Comparison of ENCODE assay signal across 18 cellular contexts in genomic region chr3:2657971-2658370, GRCh38.
DNase-seq lines count a peak whose midpoint lies in the region; ATAC-seq, FAIRE-seq and TF ChIP-seq lines count a peak whose summit lies in the region.
"Had no signal": no experiment of that assay in that cellular context is flagged by ENCODE, and none has a peak within 500 bp of the region (broad histone marks: within the 10 kb centered on the region; RNA-seq: fewer than 3 reads in every experiment).

No MANE protein-coding gene starts in this region.

- no peak overlapping the region for H3K4me3 Mint-ChIP-seq in CD14-positive monocyte
- H3K4me3 Mint-ChIP-seq in activated CD4-positive, alpha-beta T cell treated with anti-CD3 and anti-CD28 coated beads, Interleukin-2, amount 10 ng/mL, durations not matched to agents 7 days and 5 days: no peak overlapping the region
- H3K4me3 Mint-ChIP-seq: CD8-positive, alpha-beta T cell had no signal

- no peaks in the 10 kb centered on the region for H3K27me3 Mint-ChIP-seq in CD14-positive monocyte (ENCODE audit: low read depth in 3 of 3)
- no peaks in the 10 kb centered on the region for H3K27me3 Mint-ChIP-seq in activated CD4-positive, alpha-beta T cell treated with anti-CD3 and anti-CD28 coated beads, Interleukin-2, amount 10 ng/mL, durations not matched to agents 7 days and 5 days

- TF ChIP-seq EP300 in H1 (IDR thresholded peaks at IDR 0.05; ENCODE audit: borderline replicate concordance in 1 of 2, low read depth in 2 of 2, low read length in 2 of 2): no peak

- H3K9me3 Mint-ChIP-seq in CD14-positive monocyte: peaks cover 0 to 8% (median 0%) of the 10 kb centered on the region in 7 donors
- no peaks in the 10 kb centered on the region for H3K9me3 Mint-ChIP-seq in activated CD4-positive, alpha-beta T cell treated with anti-CD3 and anti-CD28 coated beads, Interleukin-2, amount 10 ng/mL, durations not matched to agents 7 days and 5 days
- H3K9me3 Mint-ChIP-seq: CD8-positive, alpha-beta T cell had no signal

- H3K4me3 ChIP-seq in IMR-90 (ENCODE audit: insufficient read depth, low read depth, low read length) (no peak overlapping the region), H1 (ENCODE audit: extremely low read depth in 1 of 4, insufficient read depth in 2 of 4, low read depth in 3 of 4, low read length in 4 of 4) (no peak overlapping the region), mesenchymal stem cell (ENCODE audit: insufficient read depth in 1 of 2, low read depth in 1 of 2, low read length in 2 of 2) (no peak overlapping the region)
- H3K4me3 ChIP-seq: A549 had no signal

- FAIRE-seq in H1 (lab: Jason Lieb, UNC): no peak
- FAIRE-seq: A549, D721Med had no signal

- no peak overlapping the region for H2AK9ac ChIP-seq in IMR-90 (replicated peaks; ENCODE audit: low read depth, low read length, poor library complexity)

- no peaks in the 10 kb centered on the region for H3K23me2 ChIP-seq in H1 (ENCODE audit: low read depth, low read length)

- no peak overlapping the region for H2BK12ac ChIP-seq in H1 (ENCODE audit: low read depth, low read length)
- peak overlapping the region; percentile 66 to 93 for H2BK12ac ChIP-seq in mesenchymal stem cell (ENCODE audit: low read length in 2 of 2)

- CTCF ChIA-PET in IMR-90 (lab: Yijun Ruan, JAX) (no interaction called here), H1 (lab: Charles Lee; ENCODE audit: partially characterized antibody) (interaction anchor here (1.1 to 1.5 kb wide), 2 partner anchors 11 to 30 kb away, joined by 3 to 4 read pairs; no protein-coding TSS in a partner anchor)
- CTCF ChIA-PET in activated CD4-positive, alpha-beta T cell treated with anti-CD3 and anti-CD28 coated beads, Interleukin-2, amount 10 ng/mL, durations not matched to agents 7 days and 5 days (lab: Charles Lee): no interaction called here

- no peaks in the 10 kb centered on the region for H4K20me1 ChIP-seq in IMR-90 (ENCODE audit: insufficient read depth, low read length)
- no peaks in the 10 kb centered on the region for H4K20me1 ChIP-seq in H1 (replicated peaks in 1 of 2; ENCODE audit: control insufficient read depth in 1 of 2, insufficient read depth in 2 of 2, low read length in 2 of 2)

- POLR2A ChIA-PET in IMR-90 (lab: Charles Lee; ENCODE audit: unreplicated experiment): no interaction called here
- POLR2A ChIA-PET in H1 (lab: Charles Lee; ENCODE audit: partially characterized antibody): no interaction called here
- POLR2A ChIA-PET in activated CD4-positive, alpha-beta T cell treated with anti-CD3 and anti-CD28 coated beads, Interleukin-2, amount 10 ng/mL, durations not matched to agents 7 days and 5 days (lab: Charles Lee): no interaction called here

- H2BK20ac ChIP-seq in IMR-90 (ENCODE audit: low read depth, low read length) (peak overlapping the region; percentile 61), H1 (ENCODE audit: low read length) (no peak overlapping the region)

- TF ChIP-seq CTCF in IMR-90 (conservative IDR thresholded peaks at IDR 0.05; ENCODE audit: low read depth, low read length) (no peak), H1 (IDR thresholded peaks at IDR 0.05; ENCODE audit: control extremely low read depth in 1 of 3, insufficient read depth in 1 of 3, low read depth in 1 of 3, low read length in 3 of 3) (no peak), CD14-positive monocyte (IDR thresholded peaks at IDR 0.05) (no peak)

- TF ChIP-seq POLR2A in IMR-90 (IDR thresholded peaks at IDR 0.05; ENCODE audit: low read depth, low read length): no peak
- TF ChIP-seq POLR2A in H1 (IDR thresholded peaks at IDR 0.05; ENCODE audit: control extremely low read depth in 1 of 2, low read depth in 2 of 2, low read length in 2 of 2): no peak

- H4K91ac ChIP-seq in IMR-90 (ENCODE audit: insufficient read depth, low read depth, low read length): peak overlapping the region; percentile 85
- H4K91ac ChIP-seq in H1 (replicated peaks; ENCODE audit: insufficient read length, low read length): no peak overlapping the region
- peak overlapping the region; percentile 98 for H4K91ac ChIP-seq in mesenchymal stem cell (ENCODE audit: low read length)

- H2AK5ac ChIP-seq in IMR-90 (ENCODE audit: low read depth, low read length): peak overlapping the region; percentile 48; the same call in 1 of the 2 replicates
- no peak overlapping the region for H2AK5ac ChIP-seq in H1 (ENCODE audit: low read depth, low read length)
- no peak overlapping the region for H2AK5ac ChIP-seq in mesenchymal stem cell (ENCODE audit: low read length, severe bottlenecking)

- 100% methylated on average over 2 of the region's 6 CpGs; no CpG with 5 or more reads in 1 of the 2 experiments for WGBS in IMR-90 (ENCODE audit: extremely low coverage in 2 of 2, insufficient read length in 1 of 2), 2 experiments
- 77% methylated on average over 6 of the region's 6 CpGs; no CpG with 5 or more reads in 1 of the 2 experiments for WGBS in H1 (ENCODE audit: extremely low coverage in 1 of 2, insufficient coverage in 1 of 2, insufficient read length in 1 of 2, insufficient replicate concordance in 2 of 2, low coverage in 1 of 2, low lambda C conversion rate in 2 of 2, missing lambda C conversion rate in 1 of 2), 2 experiments
- WGBS in mesenchymal stem cell: 68% methylated on average over 6 of the region's 6 CpGs

- no peak overlapping the region for H3K27ac Mint-ChIP-seq in CD14-positive monocyte
- H3K27ac Mint-ChIP-seq in activated CD4-positive, alpha-beta T cell treated with anti-CD3 and anti-CD28 coated beads, Interleukin-2, amount 10 ng/mL, durations not matched to agents 7 days and 5 days: no peak overlapping the region
- H3K27ac Mint-ChIP-seq: CD8-positive, alpha-beta T cell had no signal

- intact Hi-C loops in IMR-90 (cut with micrococcal nuclease): no loop called here
- intact Hi-C loops in CD14-positive monocyte (cut with micrococcal nuclease): no loop called here

- H2AFZ ChIP-seq in IMR-90 (replicated peaks; ENCODE audit: low read length, poor library complexity) (no peak overlapping the region), H1 (ENCODE audit: low read length) (0 out of 2 replicates have a peak overlapping the region, but pooled peaks have one; percentile 41), mesenchymal stem cell (ENCODE audit: low read depth, low read length) (no peak overlapping the region)

- TF ChIP-seq RAD21 in IMR-90 (IDR thresholded peaks at IDR 0.05; ENCODE audit: low read length) (no peak), H1 (IDR thresholded peaks at IDR 0.05 in 1 of 2, conservative IDR thresholded peaks at IDR 0.05 in 1 of 2; ENCODE audit: low read depth in 2 of 2, low read length in 2 of 2) (no peak)

- peaks cover 10% of the 10 kb centered on the region for H3K4me1 ChIP-seq in IMR-90 (ENCODE audit: control insufficient read depth, insufficient read depth, low read length)
- H3K4me1 ChIP-seq in H1 (replicated peaks in 1 of 4; ENCODE audit: control insufficient read depth in 3 of 4, insufficient read depth in 4 of 4, low read length in 3 of 4): peaks cover 2 to 25% (median 10%) of the 10 kb centered on the region in 4 experiments
- no peaks in the 10 kb centered on the region for H3K4me1 ChIP-seq in mesenchymal stem cell (ENCODE audit: control insufficient read depth, insufficient read depth, low read depth, low read length)
- H3K4me1 ChIP-seq: A549 had no signal

- H3K9me3 ChIP-seq in IMR-90 (ENCODE audit: control insufficient read depth, insufficient read depth, low read length): no peaks in the 10 kb centered on the region
- no peaks in the 10 kb centered on the region for H3K9me3 ChIP-seq in H1 (ENCODE audit: insufficient read depth in 2 of 2, low read depth in 1 of 2, low read length in 1 of 2)
- H3K9me3 ChIP-seq in mesenchymal stem cell (ENCODE audit: control insufficient read depth, low read length): no peaks in the 10 kb centered on the region
- H3K9me3 ChIP-seq: A549, BE2C had no signal

- H3K79me2 ChIP-seq in H1 (ENCODE audit: control insufficient read depth in 1 of 2, insufficient read depth in 2 of 2, low read length in 2 of 2): no peaks in the 10 kb centered on the region

- H3K18ac ChIP-seq in IMR-90 (ENCODE audit: low read depth, low read length) (peak overlapping the region; percentile 100), H1 (ENCODE audit: extremely low read depth, low read length) (no peak overlapping the region), mesenchymal stem cell (ENCODE audit: low read depth in 1 of 2, low read length in 2 of 2) (peak overlapping the region; percentile 50 to 96)

- H3K27me3 ChIP-seq in IMR-90 (ENCODE audit: control insufficient read depth, insufficient read depth, low read length): no peaks in the 10 kb centered on the region
- H3K27me3 ChIP-seq in H1 (replicated peaks in 1 of 4; ENCODE audit: control insufficient read depth in 3 of 4, extremely low read depth in 1 of 4, insufficient read depth in 3 of 4, low read length in 3 of 4): no peaks in the 10 kb centered on the region
- no peaks in the 10 kb centered on the region for H3K27me3 ChIP-seq in mesenchymal stem cell (ENCODE audit: control insufficient read depth in 1 of 2, insufficient read depth in 1 of 2, low read length in 2 of 2)
- H3K27me3 ChIP-seq: BE2C had no signal

- H3K56ac ChIP-seq in IMR-90 (ENCODE audit: extremely low read depth, insufficient read depth, low read length) (peak overlapping the region; percentile 18; the same call in 1 of the 2 replicates), H1 (replicated peaks; ENCODE audit: insufficient read length, low read depth, low read length) (no peak overlapping the region)

- peak overlapping the region; percentile 87 for H3K4ac ChIP-seq in IMR-90 (ENCODE audit: low read depth, low read length)
- no peak overlapping the region for H3K4ac ChIP-seq in H1 (replicated peaks; ENCODE audit: insufficient read length, low read depth, low read length)
- H3K4ac ChIP-seq in mesenchymal stem cell (ENCODE audit: low read depth in 1 of 2, low read length in 2 of 2): peak overlapping the region; percentile 62 to 99

- H3K27ac ChIP-seq in IMR-90 (ENCODE audit: insufficient read depth, low read length) (peak overlapping the region; percentile 99), H1 (ENCODE audit: low read depth, low read length) (no peak overlapping the region), mesenchymal stem cell (ENCODE audit: low read length, poor library complexity, severe bottlenecking) (no peak overlapping the region)
- H3K27ac ChIP-seq: A549, C4-2B, HL-60 had no signal

- no peaks in the 10 kb centered on the region for H3K36me3 Mint-ChIP-seq in CD14-positive monocyte
- no peaks in the 10 kb centered on the region for H3K36me3 Mint-ChIP-seq in activated CD4-positive, alpha-beta T cell treated with anti-CD3 and anti-CD28 coated beads, Interleukin-2, amount 10 ng/mL, durations not matched to agents 7 days and 5 days (ENCODE audit: low read depth)
- H3K36me3 Mint-ChIP-seq: CD8-positive, alpha-beta T cell had no signal

- no peak for ATAC-seq in IMR-90 (ENCODE audit: low read depth)
- no peak for ATAC-seq in GM18873 (IDR thresholded peaks at IDR 0.05; ENCODE audit: low FRiP score, unreplicated experiment)
- ATAC-seq: A549; CD8-positive, alpha-beta T cell; HCT116 had no signal

- in situ Hi-C loops in IMR-90 (cut with MboI; ENCODE audit: low sequenced_read_pairs): no loop called here

- H2BK120ac ChIP-seq in IMR-90 (ENCODE audit: low read depth, low read length): peak overlapping the region; percentile 85
- no peak overlapping the region for H2BK120ac ChIP-seq in H1 (replicated peaks; ENCODE audit: low read depth, low read length)
- peak overlapping the region; percentile 89 for H2BK120ac ChIP-seq in mesenchymal stem cell (ENCODE audit: low read depth, low read length)

- H3K79me1 ChIP-seq in IMR-90 (ENCODE audit: low read depth in 1 of 2, low read length in 2 of 2) (no peaks in the 10 kb centered on the region; a peak in 1 of 4 replicates), H1 (ENCODE audit: low read depth, low read length) (no peaks in the 10 kb centered on the region), mesenchymal stem cell (replicated peaks; ENCODE audit: low read length, poor library complexity, severe bottlenecking) (no peaks in the 10 kb centered on the region)

- no peak overlapping the region for H3K4me2 ChIP-seq in IMR-90 (ENCODE audit: low read depth, low read length)
- no peak overlapping the region for H3K4me2 ChIP-seq in H1 (ENCODE audit: insufficient read depth in 1 of 2, low read depth in 2 of 2, low read length in 2 of 2)
- H3K4me2 ChIP-seq in mesenchymal stem cell (ENCODE audit: low read length, poor library complexity, severe bottlenecking): no peak overlapping the region
- H3K4me2 ChIP-seq: A549 had no signal

- H2BK5ac ChIP-seq in IMR-90 (ENCODE audit: low read depth, low read length, poor library complexity, severe bottlenecking) (peak overlapping the region; percentile 97), H1 (ENCODE audit: low read depth, low read length) (no peak overlapping the region; the same call in 1 of the 2 replicates), mesenchymal stem cell (ENCODE audit: low read depth, low read length, poor library complexity, severe bottlenecking) (no peak overlapping the region)

- no peaks in the 10 kb centered on the region for H3K36me3 ChIP-seq in IMR-90 (ENCODE audit: control insufficient read depth, insufficient read depth, low read length)
- H3K36me3 ChIP-seq in H1 (ENCODE audit: control insufficient read depth in 2 of 4, insufficient read depth in 4 of 4, low read length in 3 of 4): no peaks in the 10 kb centered on the region
- H3K36me3 ChIP-seq in mesenchymal stem cell (ENCODE audit: control insufficient read depth in 1 of 2, insufficient read depth in 2 of 2, low read depth in 1 of 2, low read length in 2 of 2): no peaks in the 10 kb centered on the region
- H3K36me3 ChIP-seq: BE2C had no signal

- no TSS peak for BruUV-seq in IMR-90 (replicated peaks; lab: Mats Ljungman, UMichigan)

- H3K9me1 ChIP-seq in IMR-90 (ENCODE audit: insufficient read depth, low read length): no peaks in the 10 kb centered on the region; the same call in 1 of the 2 replicates

- peak overlapping the region; percentile 52; the same call in 1 of the 2 replicates for H3K14ac ChIP-seq in IMR-90 (replicated peaks; ENCODE audit: low read depth, low read length)
- H3K14ac ChIP-seq in H1 (ENCODE audit: insufficient read length): no peak overlapping the region
- H3K14ac ChIP-seq in mesenchymal stem cell (ENCODE audit: low read length in 2 of 2): peak overlapping the region in 1 of 2 experiments; percentile 30

- H4K5ac ChIP-seq in IMR-90 (ENCODE audit: low read depth, low read length): peak overlapping the region; percentile 99
- no peak overlapping the region for H4K5ac ChIP-seq in H1 (ENCODE audit: insufficient read length, low read depth, low read length)

- DNase-seq in IMR-90: no peak
- no peak for DNase-seq in H1 (ENCODE audit: low read depth in 1 of 2, low spot score in 2 of 2)
- DNase-seq in mesenchymal stem cell: no peak
- no peak for DNase-seq in NCI-H524 treated with DMSO at 0.1 percent for 48 hours (lab: John Stamatoyannopoulos, UW)
- DNase-seq in CD14-positive monocyte (ENCODE audit: low spot score): no peak
- DNase-seq in activated CD4-positive, alpha-beta T cell treated with anti-CD3 and anti-CD28 coated beads, Interleukin-2, amount 10 ng/mL, durations not matched to agents 7 days and 5 days: no peak
- DNase-seq: BE2C; CD8-positive, alpha-beta T cell; COR-L47; DMS153; GOT3; KBM-7 had no signal

- peak overlapping the region; percentile 7; the same call in 1 of the 2 replicates for H3K23ac ChIP-seq in IMR-90 (ENCODE audit: low read depth, low read length)
- H3K23ac ChIP-seq in H1 (ENCODE audit: insufficient read length): no peak overlapping the region
- H3K23ac ChIP-seq in mesenchymal stem cell (ENCODE audit: low read length in 2 of 2): no peak overlapping the region

- H2BK15ac ChIP-seq in IMR-90 (ENCODE audit: low read depth, low read length) (peak overlapping the region; percentile 81; the same call in 2 of the 3 replicates), H1 (ENCODE audit: low read length) (no peak overlapping the region), mesenchymal stem cell (ENCODE audit: low read depth, poor library complexity, severe bottlenecking) (peak overlapping the region; percentile 83)

- H3K9ac ChIP-seq in IMR-90 (ENCODE audit: low read depth, low read length): no peak overlapping the region
- H3K9ac ChIP-seq in H1 (replicated peaks in 1 of 4; ENCODE audit: extremely low read depth in 1 of 4, low read depth in 3 of 4, low read length in 3 of 4): no peak overlapping the region
- H3K9ac ChIP-seq in mesenchymal stem cell (ENCODE audit: low read length): no peak overlapping the region

- H4K8ac ChIP-seq in IMR-90 (ENCODE audit: low read depth in 2 of 2, low read length in 2 of 2) (peak overlapping the region; percentile 39 to 71), H1 (ENCODE audit: extremely low read depth, insufficient read depth, low read length) (no peak overlapping the region; the same call in 1 of the 2 replicates), mesenchymal stem cell (ENCODE audit: low read length) (peak overlapping the region; percentile 92)

- dilution Hi-C loops in IMR-90 (cut with HindIII; ENCODE audit: low sequenced_read_pairs, unreplicated experiment): no loop called here

- no peaks in the 10 kb centered on the region for H3K4me1 Mint-ChIP-seq in CD14-positive monocyte
- no peaks in the 10 kb centered on the region for H3K4me1 Mint-ChIP-seq in activated CD4-positive, alpha-beta T cell treated with anti-CD3 and anti-CD28 coated beads, Interleukin-2, amount 10 ng/mL, durations not matched to agents 7 days and 5 days
